In the genomic region with DNA sequence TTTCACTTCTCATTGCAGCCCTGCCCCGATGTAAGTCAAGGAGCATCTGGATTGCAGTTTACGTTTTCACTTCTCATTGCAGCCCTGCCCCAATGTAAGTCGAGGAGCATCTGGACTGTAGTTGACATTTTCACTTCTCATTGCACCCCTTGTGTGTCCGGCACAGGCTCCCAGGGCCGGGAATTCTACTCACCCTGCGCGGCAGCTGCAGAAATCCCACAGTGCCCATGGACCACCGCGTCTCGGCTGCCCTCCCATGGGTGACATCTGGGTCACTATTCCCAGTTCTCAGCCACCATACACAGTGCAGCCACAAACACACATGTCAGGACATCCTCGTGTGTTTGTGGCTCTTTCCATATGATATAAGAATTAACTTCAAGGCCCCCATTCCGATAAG, we compare ENCODE assay signal across 15 cellular contexts.
A peak's percentile ranks its signal among the peaks of the same experiment; 100 is the strongest.
DNase-seq lines count a peak whose midpoint lies in the region; ATAC-seq, FAIRE-seq and TF ChIP-seq lines count a peak whose summit lies in the region.
"Had no signal": no experiment of that assay in that cellular context is flagged by ENCODE, and none has a peak within 500 bp of the region (broad histone marks: within the 10 kb centered on the region; RNA-seq: fewer than 3 reads in every experiment).

No MANE protein-coding gene starts in this region.

- no peak overlapping the region for H3K4me2 ChIP-seq in astrocyte (ENCODE audit: low read length)
- H3K4me2 ChIP-seq: A549, GM23338 had no signal

- FAIRE-seq in astrocyte (lab: Jason Lieb, UNC): no peak
- FAIRE-seq: GM12878, GM18507 had no signal

- H3K4me3 ChIP-seq in astrocyte (ENCODE audit: insufficient read depth, low read depth, low read length) (no peak overlapping the region), aorta (ENCODE audit: low read length in 2 of 2) (no peak overlapping the region), right lobe of liver (no peak overlapping the region)
- H3K4me3 ChIP-seq: A549, GM12878, GM23338 had no signal

- H3K4me1 ChIP-seq in astrocyte (ENCODE audit: insufficient read depth, low read length): no peaks in the 10 kb centered on the region
- H3K4me1 ChIP-seq in aorta (ENCODE audit: control insufficient read depth in 1 of 2, insufficient read depth in 2 of 2, low read length in 2 of 2): no peaks in the 10 kb centered on the region
- H3K4me1 ChIP-seq in right lobe of liver: no peaks in the 10 kb centered on the region
- H3K4me1 ChIP-seq: A549, BE2C had no signal

- H3K27me3 Mint-ChIP-seq in astrocyte (ENCODE audit: low read depth, unreplicated experiment): peaks cover 11% of the 10 kb centered on the region

- TF ChIP-seq POLR2A in right lobe of liver (IDR thresholded peaks at IDR 0.05): no peak

- WGBS in aorta, 2 donors: 82 to 85% methylated on average over 12 of the region's 12 CpGs
- 26% methylated on average over 5 of the region's 12 CpGs for WGBS in right lobe of liver (ENCODE audit: insufficient coverage, low coverage, low lambda C conversion rate, missing lambda C conversion rate)

- no peak overlapping the region for H2AFZ ChIP-seq in astrocyte (ENCODE audit: low read depth, low read length)
- H2AFZ ChIP-seq: GM23338 had no signal

- no peak overlapping the region for H3K4me3 Mint-ChIP-seq in astrocyte (ENCODE audit: unreplicated experiment)
- H3K4me3 Mint-ChIP-seq: CD4-positive, alpha-beta memory T cell; GM23338 had no signal

- ATAC-seq in aorta (ENCODE audit: low FRiP score): peak; percentile 19
- ATAC-seq in right lobe of liver: no peak
- ATAC-seq: GM12878, GM23338 had no signal

- no peaks in the 10 kb centered on the region for H3K36me3 Mint-ChIP-seq in astrocyte (ENCODE audit: low read depth, unreplicated experiment)
- H3K36me3 Mint-ChIP-seq: CD4-positive, alpha-beta memory T cell had no signal

- no peaks in the 10 kb centered on the region for H3K79me2 ChIP-seq in astrocyte (ENCODE audit: insufficient read depth, low read length)

- no peak overlapping the region for H3K9ac ChIP-seq in astrocyte (ENCODE audit: low read length)

- H3K27ac ChIP-seq in astrocyte (ENCODE audit: low read depth, low read length) (no peak overlapping the region), aorta (ENCODE audit: low read depth in 1 of 2, low read length in 2 of 2) (no peak overlapping the region), right lobe of liver (no peak overlapping the region)
- H3K27ac ChIP-seq: A549, C4-2B had no signal

- intact Hi-C loops in aorta (cut with DNase I): no loop called here
- intact Hi-C loops in right lobe of liver (cut with DNase I): loop anchor here in 1 of 2 donors (10.0 kb wide), 1 partner anchor 293 kb away; no protein-coding TSS in a partner anchor

- peaks cover 5% of the 10 kb centered on the region for H3K9me3 Mint-ChIP-seq in astrocyte (ENCODE audit: unreplicated experiment)

- peak overlapping the region; percentile 37 for H3K27ac Mint-ChIP-seq in astrocyte (ENCODE audit: unreplicated experiment)
- H3K27ac Mint-ChIP-seq: GM23338 had no signal

- peak; percentile 53 for DNase-seq in RPMI8226
- no peak for DNase-seq in astrocyte (ENCODE audit: low read depth)
- peak; percentile 76 for DNase-seq in mesenteric fat pad (ENCODE audit: low spot score)
- peak in 1 of 2 donors; percentile 44 for DNase-seq in aorta
- DNase-seq in stimulated activated CD4-positive, alpha-beta T cell treated with anti-CD3 and anti-CD28 coated beads, Interleukin-1b, Interleukin-23, amount 100 ng/mL, for 48 hours: no peak
- DNase-seq in right lobe of liver: no peak
- DNase-seq: BE2C; CD4-positive, alpha-beta memory T cell; DMS79; H7 had no signal

- TF ChIP-seq CTCF in astrocyte (IDR thresholded peaks at IDR 0.05; ENCODE audit: insufficient read depth, low read depth, low read length): no peak
- TF ChIP-seq CTCF in right lobe of liver (IDR thresholded peaks at IDR 0.05): no peak

- H3K36me3 ChIP-seq in astrocyte (ENCODE audit: insufficient read depth, low read length): no peaks in the 10 kb centered on the region
- H3K36me3 ChIP-seq in aorta (ENCODE audit: control insufficient read depth in 1 of 2, insufficient read depth in 2 of 2, low read length in 1 of 2): no peaks in the 10 kb centered on the region
- no peaks in the 10 kb centered on the region for H3K36me3 ChIP-seq in right lobe of liver
- H3K36me3 ChIP-seq: BE2C had no signal

- H3K4me1 Mint-ChIP-seq in astrocyte (ENCODE audit: low read depth, unreplicated experiment): no peaks in the 10 kb centered on the region
- H3K4me1 Mint-ChIP-seq: CD4-positive, alpha-beta memory T cell had no signal

- H3K27me3 ChIP-seq in astrocyte (ENCODE audit: insufficient read depth, low read length): no peaks in the 10 kb centered on the region
- H3K27me3 ChIP-seq in aorta (ENCODE audit: control insufficient read depth in 1 of 2, insufficient read depth in 2 of 2, low read length in 1 of 2): no peaks in the 10 kb centered on the region
- no peaks in the 10 kb centered on the region for H3K27me3 ChIP-seq in right lobe of liver
- H3K27me3 ChIP-seq: BE2C had no signal

- no peaks in the 10 kb centered on the region for H4K20me1 ChIP-seq in astrocyte (ENCODE audit: insufficient read depth, low read length)

- H3K9me3 ChIP-seq in astrocyte (ENCODE audit: insufficient read depth, low read depth, low read length) (no peaks in the 10 kb centered on the region), aorta (ENCODE audit: control insufficient read depth, low read length) (no peaks in the 10 kb centered on the region), right lobe of liver (no peaks in the 10 kb centered on the region)
- H3K9me3 ChIP-seq: A549, BE2C had no signal

Comparison
In these comparisons a context has a peak if more than half of its experiments do, and no peak if none do; other contexts are left out.
1. DNase-seq: peak in RPMI8226 (single experiment) and mesenteric fat pad (single experiment); none in astrocyte (single experiment), stimulated activated CD4-positive, alpha-beta T cell treated with anti-CD3 and anti-CD28 coated beads, Interleukin-1b, Interleukin-23, amount 100 ng/mL, for 48 hours (single experiment) and right lobe of liver (0 of 3).